Comparison of ENCODE assay signal across 18 cellular contexts in the genomic region with DNA sequence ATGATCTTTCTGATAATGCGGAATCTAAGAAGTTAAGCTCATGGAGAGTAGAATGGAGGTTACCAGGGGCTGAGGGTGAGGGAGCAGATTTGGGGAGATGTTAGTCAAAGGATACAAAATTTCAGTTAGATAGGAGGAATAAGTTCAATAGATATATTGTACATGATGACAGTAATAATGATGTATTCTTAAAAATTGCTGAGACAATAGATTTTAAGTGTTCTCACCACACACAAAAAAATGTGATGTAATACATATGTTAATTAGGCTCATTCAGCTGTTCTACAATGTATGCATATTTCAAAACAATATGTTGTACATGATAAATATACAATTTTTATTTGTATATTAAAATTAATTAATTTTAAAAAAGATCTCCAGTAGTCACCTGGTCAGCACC.
A peak's percentile ranks its signal among the peaks of the same experiment; 100 is the strongest.
DNase-seq lines count a peak whose midpoint lies in the region; ATAC-seq, FAIRE-seq and TF ChIP-seq lines count a peak whose summit lies in the region.
"Had no signal": no experiment of that assay in that cellular context is flagged by ENCODE, and none has a peak within 500 bp of the region (broad histone marks: within the 10 kb centered on the region; RNA-seq: fewer than 3 reads in every experiment).

No MANE protein-coding gene starts in this region.

- H3K36me3 Mint-ChIP-seq in brain (peaks cover 68% of the 10 kb centered on the region), glutamatergic neuron (ENCODE audit: unreplicated experiment) (no peaks in the 10 kb centered on the region)

- H3K4me1 ChIP-seq in HepG2 (ENCODE audit: insufficient read depth, low read length) (no peaks in the 10 kb centered on the region), right lobe of liver (no peaks in the 10 kb centered on the region), sigmoid colon (peaks cover 0 to 36% (median 30%) of the 10 kb centered on the region in 4 donors)

- intact Hi-C loops in HepG2 (cut with micrococcal nuclease; ENCODE audit: unreplicated experiment) = no loop called here
- intact Hi-C loops in right lobe of liver (cut with DNase I) = no loop called here
- intact Hi-C loops in sigmoid colon (cut with DNase I) = no loop called here

- no peak overlapping the region for H2AFZ ChIP-seq in HepG2 (ENCODE audit: low read length)

- no peak for TF ChIP-seq RAD21 in HepG2 (CRISPR knock-in tag; IDR thresholded peaks at IDR 0.05)

- H3K4me1 Mint-ChIP-seq in brain (peaks cover 20% of the 10 kb centered on the region), glutamatergic neuron (ENCODE audit: low read depth, unreplicated experiment) (peaks cover 13% of the 10 kb centered on the region)
- H3K4me1 Mint-ChIP-seq: B cell had no signal

- H4K20me1 ChIP-seq in HepG2 (ENCODE audit: insufficient read depth, low read length) = 0 out of 2 replicates have a peak, but pooled peaks cover 6% of the 10 kb centered on the region

- DNase-seq in HepG2 (ENCODE audit: low spot score) = no peak
- DNase-seq in right lobe of liver = no peak
- DNase-seq in sigmoid colon = no peak
- no peak for DNase-seq in NCI-H2171 treated with DMSO at 0.1 percent for 48 hours (lab: John Stamatoyannopoulos, UW)
- no peak for DNase-seq in NCI-H1436 treated with DMSO at 0.1 percent for 48 hours (lab: John Stamatoyannopoulos, UW)
- DNase-seq in glutamatergic neuron = no peak
- DNase-seq: Calu3; CD8-positive, alpha-beta T cell; DMS79 treated with DMSO at 0.1 percent for 48 hours; GF-D8; H9 had no signal

- TF ChIP-seq POLR2A in HepG2 (IDR thresholded peaks at IDR 0.05; ENCODE audit: insufficient read depth in 1 of 2, low read depth in 2 of 2, low read length in 2 of 2) = no peak
- no peak for TF ChIP-seq POLR2A in right lobe of liver (IDR thresholded peaks at IDR 0.05)
- no peak for TF ChIP-seq POLR2A in sigmoid colon (IDR thresholded peaks at IDR 0.05)

- no peak for ATAC-seq in HepG2
- no peak for ATAC-seq in right lobe of liver
- ATAC-seq: CD8-positive, alpha-beta T cell had no signal

- no peak for FAIRE-seq in HepG2 (lab: Jason Lieb, UNC)
- FAIRE-seq: H1 had no signal

- H3K27ac ChIP-seq in HepG2 (ENCODE audit: extremely low read length, insufficient read depth, low read length) (no peak overlapping the region), right lobe of liver (no peak overlapping the region), sigmoid colon (peak overlapping the region in 3 of 4 donors; percentile 24 to 65 (median 47))
- H3K27ac ChIP-seq: 22Rv1; BLaER1 treated with 17β-estradiol and CSF1 and Interleukin-3, amounts not matched to agents 10 nM and 100 nM; HL-60 had no signal

- H3K27ac Mint-ChIP-seq in brain = peak overlapping the region in 4 of 5 experiments; percentile 10 to 43 (median 34)
- no peak overlapping the region for H3K27ac Mint-ChIP-seq in glutamatergic neuron (ENCODE audit: unreplicated experiment)
- H3K27ac Mint-ChIP-seq: B cell; CD8-positive, alpha-beta T cell; IgD-negative memory B cell had no signal

- H3K27me3 ChIP-seq in HepG2 (ENCODE audit: control insufficient read depth in 1 of 2, insufficient read depth in 2 of 2, low read length in 2 of 2) (no peaks in the 10 kb centered on the region), right lobe of liver (no peaks in the 10 kb centered on the region), sigmoid colon (no peaks in the 10 kb centered on the region)
- H3K27me3 ChIP-seq: BLaER1 treated with 17β-estradiol and CSF1 and Interleukin-3, amounts not matched to agents 10 nM and 100 nM had no signal

- H3K79me2 ChIP-seq in HepG2 (ENCODE audit: insufficient read depth, low read length) = no peaks in the 10 kb centered on the region

- CTCF ChIA-PET in HepG2 (lab: Yijun Ruan, JAX; ENCODE audit: low intra/inter-chr PET ratio, low total read pairs) = no interaction called here

- H3K9me3 Mint-ChIP-seq in brain = no peaks in the 10 kb centered on the region
- peaks cover 14% of the 10 kb centered on the region for H3K9me3 Mint-ChIP-seq in glutamatergic neuron (ENCODE audit: unreplicated experiment)
- H3K9me3 Mint-ChIP-seq: CD8-positive, alpha-beta T cell; H9; IgD-negative memory B cell had no signal

- H3K9me3 ChIP-seq in HepG2 (ENCODE audit: low read length) = no peaks in the 10 kb centered on the region
- no peaks in the 10 kb centered on the region for H3K9me3 ChIP-seq in right lobe of liver
- no peaks in the 10 kb centered on the region for H3K9me3 ChIP-seq in sigmoid colon
- H3K9me3 ChIP-seq: BLaER1 treated with 17β-estradiol and CSF1 and Interleukin-3, amounts not matched to agents 10 nM and 100 nM had no signal

- H3K36me3 ChIP-seq in HepG2 (replicated peaks in 1 of 2; ENCODE audit: control insufficient read depth in 1 of 2, insufficient read depth in 2 of 2, low read length in 2 of 2) = peaks cover 36 to 74% of the 10 kb centered on the region in 2 experiments
- H3K36me3 ChIP-seq in right lobe of liver = no peaks in the 10 kb centered on the region
- peaks cover 20 to 72% (median 40%) of the 10 kb centered on the region in 4 donors for H3K36me3 ChIP-seq in sigmoid colon

- POLR2A ChIA-PET in HepG2 (lab: Yijun Ruan, JAX) = no interaction called here

- TF ChIP-seq CTCF in HepG2 (CRISPR knock-in tag; IDR thresholded peaks at IDR 0.05) = no peak
- no peak for TF ChIP-seq CTCF in right lobe of liver (IDR thresholded peaks at IDR 0.05)
- TF ChIP-seq CTCF in brain (conservative IDR thresholded peaks at IDR 0.05) = no peak
- TF ChIP-seq CTCF in sigmoid colon (IDR thresholded peaks at IDR 0.05) = no peak
- no peak for TF ChIP-seq CTCF in glutamatergic neuron (IDR thresholded peaks at IDR 0.05; ENCODE audit: partially characterized antibody, unreplicated experiment)

- H3K9ac ChIP-seq in HepG2 (ENCODE audit: insufficient read depth, low read depth, low read length) = no peak overlapping the region

- TF ChIP-seq EP300 in HepG2 (IDR thresholded peaks at IDR 0.05; ENCODE audit: low read depth in 2 of 2, low read length in 2 of 2) (no peak), HepG2 (CRISPR knock-in tag; IDR thresholded peaks at IDR 0.05; ENCODE audit: borderline replicate concordance) (no peak), sigmoid colon (IDR thresholded peaks at IDR 0.05) (no peak)

- H3K4me3 ChIP-seq in HepG2 (replicated peaks in 1 of 3; ENCODE audit: insufficient read depth in 1 of 3, low read depth in 2 of 3, low read length in 3 of 3) = no peak overlapping the region
- H3K4me3 ChIP-seq in right lobe of liver = no peak overlapping the region
- no peak overlapping the region for H3K4me3 ChIP-seq in sigmoid colon
- H3K4me3 ChIP-seq: BLaER1 treated with 17β-estradiol and CSF1 and Interleukin-3, amounts not matched to agents 10 nM and 100 nM had no signal

- H3K4me2 ChIP-seq in HepG2 (ENCODE audit: low read depth, low read length) = no peak overlapping the region

- in situ Hi-C loops in HepG2 (cut with HindIII; ENCODE audit: extremely low pct_ligation_motif_present, low pct_unique_long_range_greater_than_20kb) = no loop called here

- no TSS peak for BruUV-seq in HepG2 (replicated peaks; lab: Mats Ljungman, UMichigan)

- H3K27me3 Mint-ChIP-seq in brain = no peaks in the 10 kb centered on the region
- H3K27me3 Mint-ChIP-seq in glutamatergic neuron (ENCODE audit: unreplicated experiment) = peaks cover 4% of the 10 kb centered on the region
- H3K27me3 Mint-ChIP-seq: B cell, IgD-negative memory B cell had no signal

- WGBS in HepG2 (ENCODE audit: low lambda C conversion rate) = 98% methylated on average over 1 of the region's 1 CpG
- WGBS in right lobe of liver (ENCODE audit: insufficient coverage, low coverage, low lambda C conversion rate, missing lambda C conversion rate) = 100% methylated on average over 1 of the region's 1 CpG
- WGBS in sigmoid colon, 2 donors = 99% methylated on average over 1 of the region's 1 CpG

- H3K4me3 Mint-ChIP-seq in brain (no peak overlapping the region), glutamatergic neuron (ENCODE audit: unreplicated experiment) (no peak overlapping the region)
- H3K4me3 Mint-ChIP-seq: B cell; CD8-positive, alpha-beta T cell; H9; IgD-negative memory B cell had no signal

TF ChIP-seq in HepG2, 621 proteins besides CTCF, POLR2A, EP300 and RAD21:
- TF ChIP-seq MAFF (IDR thresholded peaks at IDR 0.05; ENCODE audit: low read depth, low read length) = 0 out of 2 replicates have a peak, but pooled peaks have one; percentile 13
- TF ChIP-seq HNRNPL (IDR thresholded peaks at IDR 0.05; ENCODE audit: low read depth, low read length) = no peak
- TF ChIP-seq MAFK (conservative IDR thresholded peaks at IDR 0.05 in 1 of 2, IDR thresholded peaks at IDR 0.05 in 1 of 2; ENCODE audit: low read length in 2 of 2) = peak; percentile 23 to 66; a peak in 3 of 4 replicates

Comparison
In these comparisons a context has a peak if more than half of its experiments do, and no peak if none do; other contexts are left out.
1. H3K27ac ChIP-seq: peak in sigmoid colon (3 of 4); none in HepG2 (single experiment) and right lobe of liver (0 of 3).